23 cellular contexts compared by ENCODE assay signal in genomic region chr2:24517247-24517646, GRCh38. TPM values are rescaled to one million over a fixed set of nuclear protein-coding genes. Genes with fewer than 3 reads are reported as not detected.
DNase-seq lines count a peak whose midpoint lies in the region; ATAC-seq, FAIRE-seq and TF ChIP-seq lines count a peak whose summit lies in the region.
"Had no signal": no experiment of that assay in that cellular context is flagged by ENCODE, and none has a peak within 500 bp of the region (broad histone marks: within the 10 kb centered on the region; RNA-seq: fewer than 3 reads in every experiment).

No MANE protein-coding gene starts in this region.

- H3K36me3 ChIP-seq in endocrine pancreas (ENCODE audit: control insufficient read depth, insufficient read depth, low read length), result no peaks in the 10 kb centered on the region
- H3K36me3 ChIP-seq in neural cell (ENCODE audit: insufficient read depth, low read length), result no peaks in the 10 kb centered on the region

- H3K4me2 ChIP-seq in neural cell (ENCODE audit: low read length), result no peak overlapping the region

- TF ChIP-seq RAD21 in neural cell (conservative IDR thresholded peaks at IDR 0.05), result no peak

- H3K27ac ChIP-seq in neural cell (ENCODE audit: low read length), result peak overlapping the region; percentile 46
- H3K27ac ChIP-seq: parathyroid adenoma had no signal

- H3K9ac ChIP-seq in endocrine pancreas (ENCODE audit: control insufficient read depth, insufficient read depth, low read length) (peak overlapping the region; percentile 36), neural cell (ENCODE audit: low read length) (no peak overlapping the region)
- H3K9ac ChIP-seq: parathyroid adenoma had no signal

- H3K36me3 Mint-ChIP-seq in T-cell, result no peaks in the 10 kb centered on the region
- H3K36me3 Mint-ChIP-seq: activated naive CD8-positive, alpha-beta T cell had no signal

- no peak overlapping the region for H2AFZ ChIP-seq in neural cell (ENCODE audit: low read depth, low read length)
- H2AFZ ChIP-seq: parathyroid adenoma had no signal

- no peaks in the 10 kb centered on the region for H3K27me3 ChIP-seq in endocrine pancreas (ENCODE audit: control insufficient read depth, insufficient read depth, low read length)
- no peaks in the 10 kb centered on the region for H3K27me3 ChIP-seq in neural cell (ENCODE audit: insufficient read depth, low read depth, low read length)

- H3K4me1 Mint-ChIP-seq in T-cell, result peaks cover 60 to 67% (median 67%) of the 10 kb centered on the region in 3 donors

- H3K9me3 ChIP-seq in endocrine pancreas (ENCODE audit: control insufficient read depth, low read length), result no peaks in the 10 kb centered on the region
- H3K9me3 ChIP-seq in neural cell (ENCODE audit: low read length), result peaks cover 4% of the 10 kb centered on the region

- H3K4me3 ChIP-seq in endocrine pancreas (ENCODE audit: control insufficient read depth, insufficient read depth, low read length), result no peak overlapping the region
- H3K4me3 ChIP-seq in neural cell (ENCODE audit: low read length), result peak overlapping the region; percentile 6

- H3K27me3 Mint-ChIP-seq in T-cell, result no peaks in the 10 kb centered on the region
- H3K27me3 Mint-ChIP-seq: activated CD4-positive, alpha-beta memory T cell treated with anti-CD3 and anti-CD28 coated beads, Interleukin-2, amount 10 ng/mL, durations not matched to agents 7 days and 5 days; activated naive CD8-positive, alpha-beta T cell; CD4-positive, alpha-beta T cell; naive thymus-derived CD8-positive, alpha-beta T cell had no signal

- no peak for TF ChIP-seq POLR2A in GM12891 (IDR thresholded peaks at IDR 0.05; ENCODE audit: low read depth, low read length)

- TF ChIP-seq CTCF in neural cell (IDR thresholded peaks at IDR 0.05; ENCODE audit: poor library complexity, severe bottlenecking), result no peak

- POLR2A ChIA-PET in T-cell (lab: Charles Lee), result interaction anchor here in 1 of 2 donors (0.5 kb wide), 1 partner anchor 1832 kb away, joined by 12 read pairs; no protein-coding TSS in a partner anchor

- CTCF ChIA-PET in T-cell (lab: Charles Lee), result no interaction called here

- no peaks in the 10 kb centered on the region for H3F3A ChIP-seq in neural cell (ENCODE audit: insufficient read depth, low read length, poor library complexity, severe bottlenecking)

- H3K4me3 Mint-ChIP-seq in T-cell, result peak overlapping the region in 2 of 3 donors; percentile 40 to 51
- H3K4me3 Mint-ChIP-seq: activated CD4-positive, alpha-beta memory T cell treated with anti-CD3 and anti-CD28 coated beads, Interleukin-2, amount 10 ng/mL, durations not matched to agents 7 days and 5 days; activated naive CD8-positive, alpha-beta T cell; activated T-cell treated with anti-CD3 and anti-CD28 coated beads, Interleukin-2, amount 50 U/mL, for 4 hours; CD4-positive, alpha-beta T cell had no signal

- no peaks in the 10 kb centered on the region for H3K9me3 Mint-ChIP-seq in T-cell
- H3K9me3 Mint-ChIP-seq: activated CD4-positive, alpha-beta memory T cell treated with anti-CD3 and anti-CD28 coated beads, Interleukin-2, amount 10 ng/mL, durations not matched to agents 7 days and 5 days; CD4-positive, alpha-beta T cell had no signal

- no peaks in the 10 kb centered on the region for H3K9me2 ChIP-seq in neural cell (ENCODE audit: insufficient read depth, low read length)

- no peak overlapping the region for H3K27ac Mint-ChIP-seq in T-cell
- H3K27ac Mint-ChIP-seq: activated CD4-positive, alpha-beta memory T cell treated with anti-CD3 and anti-CD28 coated beads, Interleukin-2, amount 10 ng/mL, durations not matched to agents 7 days and 5 days; activated naive CD8-positive, alpha-beta T cell; CD4-positive, alpha-beta T cell had no signal

- peaks cover 9% of the 10 kb centered on the region for H3K4me1 ChIP-seq in endocrine pancreas (ENCODE audit: control insufficient read depth, insufficient read depth, low read length)

- peak in 1 of 4 experiments; percentile 34 for ATAC-seq in T-cell (replicated peaks in 1 of 4)
- no peak for ATAC-seq in HG03196 (IDR thresholded peaks at IDR 0.05; ENCODE audit: unreplicated experiment)
- ATAC-seq: activated CD4-positive, CD25-positive, alpha-beta regulatory T cell treated with anti-CD3 and anti-CD28 coated beads, Interleukin-2, amount 50 U/mL, for 24 hours; activated T-cell treated with anti-CD3 and anti-CD28 coated beads, Interleukin-2, amount 50 U/mL, for 4 hours; left colon; naive thymus-derived CD8-positive, alpha-beta T cell; sciatic nerve had no signal

- no peaks in the 10 kb centered on the region for H4K20me1 ChIP-seq in neural cell (ENCODE audit: insufficient read depth)

- no peak for TF ChIP-seq EP300 in neural cell (conservative IDR thresholded peaks at IDR 0.05; ENCODE audit: poor library complexity, severe bottlenecking)

- peak; percentile 82 for FAIRE-seq in GM12891 (lab: Jason Lieb, UNC)

- H3K79me2 ChIP-seq in neural cell (replicated peaks; ENCODE audit: insufficient read depth, low read length), result peaks cover 74% of the 10 kb centered on the region

- no peak for DNase-seq in GM12891 (ENCODE audit: insufficient read length, low spot score)
- peak in 2 of 34 experiments; percentile 2 to 3 for DNase-seq in T-cell
- no peak for DNase-seq in NCI-H1694 (lab: John Stamatoyannopoulos, UW)
- DNase-seq in ureter (ENCODE audit: low spot score), result no peak
- DNase-seq: activated CD4-positive, alpha-beta memory T cell treated with anti-CD3 and anti-CD28 coated beads, Interleukin-2, amount 10 ng/mL, durations not matched to agents 7 days and 5 days; activated T-cell treated with anti-CD3 and anti-CD28 coated beads, Interleukin-2, amount 50 U/mL, for 4 hours; CD4-positive, alpha-beta T cell; glutamatergic neuron; Kasumi-1; left colon; mesenchymal stem cell; naive thymus-derived CD8-positive, alpha-beta T cell; NCI-H187; NCI-H2227 treated with DMSO at 0.1 percent for 48 hours; NCI-H774; T-helper 9 cell had no signal

TF ChIP-seq in GM12891, 5 proteins besides CTCF, POLR2A, EP300 and RAD21:
- TF ChIP-seq PAX5 (IDR thresholded peaks at IDR 0.05; ENCODE audit: insufficient read depth, low read length, severe bottlenecking), result no peak
- no peak for TF ChIP-seq SPI1 (IDR thresholded peaks at IDR 0.05; ENCODE audit: low read depth, low read length)
- no peak for TF ChIP-seq POLR2AphosphoS5 (IDR thresholded peaks at IDR 0.05; ENCODE audit: low read depth, low read length)
- TF ChIP-seq TAF1 (IDR thresholded peaks at IDR 0.05; ENCODE audit: low read depth, low read length), result no peak
- TF ChIP-seq POU2F2 (IDR thresholded peaks at IDR 0.05; ENCODE audit: low read depth, low read length), result no peak
TF ChIP-seq in GM12891: peak in this region for 0.

TF ChIP-seq in neural cell, 6 proteins besides CTCF, POLR2A, EP300 and RAD21:
- TF ChIP-seq POLR2AphosphoS5 (IDR thresholded peaks at IDR 0.05), result no peak
- no peak for TF ChIP-seq MXI1 (conservative IDR thresholded peaks at IDR 0.05; ENCODE audit: poor library complexity, severe bottlenecking)
- no peak for TF ChIP-seq EZH2 (IDR thresholded peaks at IDR 0.05; ENCODE audit: borderline replicate concordance, insufficient read depth, low read length, poor library complexity, severe bottlenecking)
- no peak for TF ChIP-seq REST (IDR thresholded peaks at IDR 0.05; ENCODE audit: borderline replicate concordance)
- TF ChIP-seq SMC3 (conservative IDR thresholded peaks at IDR 0.05; ENCODE audit: poor library complexity), result no peak
- TF ChIP-seq TAF1 (IDR thresholded peaks at IDR 0.05; ENCODE audit: low read depth), result no peak
TF ChIP-seq in neural cell: peak in this region for 0.

RNA-seq across cellular contexts. Expression of gene NCOA1, which starts 26.2 kb away (rescaled TPM):
- 11.7 TPM for polyA plus RNA-seq in GM12891 (2012; ENCODE audit: low read depth, missing spikeins)
- 10 to 100 TPM; 34.7 to 55.5 (median 37.6) TPM for total RNA-seq in T-cell
- 21.4 and 23.0 TPM in 2 replicates for polyA plus RNA-seq in neural cell
- polyA minus RNA-seq in neural cell, result 121 and 128 TPM in 2 replicates
- 69.9 TPM for total RNA-seq in ureter
